In genomic region chr10:19347592-19347991, GRCh38 we compare ENCODE assay signal across 15 cellular contexts.
DNase-seq lines count a peak whose midpoint lies in the region; FAIRE-seq and TF ChIP-seq lines count a peak whose summit lies in the region.
"Had no signal": no experiment of that assay in that cellular context is flagged by ENCODE, and none has a peak within 500 bp of the region (broad histone marks: within the 10 kb centered on the region; RNA-seq: fewer than 3 reads in every experiment).

No MANE protein-coding gene starts in this region.

- H3K9me3 Mint-ChIP-seq in nephron progenitor cell = no peaks in the 10 kb centered on the region
- H3K9me3 Mint-ChIP-seq: activated T-cell treated with anti-CD3 and anti-CD28 coated beads, Interleukin-2, amount 50 U/mL, for 4 hours had no signal

- no peaks in the 10 kb centered on the region for H3K4me1 ChIP-seq in H1 (replicated peaks in 1 of 4; ENCODE audit: control insufficient read depth in 3 of 4, insufficient read depth in 4 of 4, low read length in 3 of 4)
- H3K4me1 ChIP-seq in esophagus muscularis mucosa = no peaks in the 10 kb centered on the region

- no peak overlapping the region for H3K18ac ChIP-seq in H1 (ENCODE audit: extremely low read depth, low read length)

- no peaks in the 10 kb centered on the region for H3K36me3 ChIP-seq in H1 (ENCODE audit: control insufficient read depth in 2 of 4, insufficient read depth in 4 of 4, low read length in 3 of 4)
- no peaks in the 10 kb centered on the region for H3K36me3 ChIP-seq in esophagus muscularis mucosa

- H3K9me3 ChIP-seq in H1 (ENCODE audit: insufficient read depth in 2 of 2, low read depth in 1 of 2, low read length in 1 of 2) = no peaks in the 10 kb centered on the region
- no peaks in the 10 kb centered on the region for H3K9me3 ChIP-seq in esophagus muscularis mucosa

- no peak overlapping the region for H2BK5ac ChIP-seq in H1 (ENCODE audit: low read depth, low read length)

- no peaks in the 10 kb centered on the region for H3K4me1 Mint-ChIP-seq in nephron progenitor cell

- H3K4me3 Mint-ChIP-seq in nephron progenitor cell = no peak overlapping the region
- H3K4me3 Mint-ChIP-seq: activated T-cell treated with anti-CD3 and anti-CD28 coated beads, Interleukin-2, amount 50 U/mL, for 4 hours had no signal

- H3K4ac ChIP-seq in H1 (replicated peaks; ENCODE audit: insufficient read length, low read depth, low read length) = no peak overlapping the region

- no peak overlapping the region for H2BK120ac ChIP-seq in H1 (replicated peaks; ENCODE audit: low read depth, low read length)

- H3K14ac ChIP-seq in H1 (ENCODE audit: insufficient read length) = no peak overlapping the region

- no peak overlapping the region for H2BK15ac ChIP-seq in H1 (ENCODE audit: low read length)

- H3K27me3 ChIP-seq in H1 (replicated peaks in 1 of 4; ENCODE audit: control insufficient read depth in 3 of 4, extremely low read depth in 1 of 4, insufficient read depth in 3 of 4, low read length in 3 of 4) = no peaks in the 10 kb centered on the region
- no peaks in the 10 kb centered on the region for H3K27me3 ChIP-seq in esophagus muscularis mucosa

- CTCF ChIA-PET in H1 (lab: Charles Lee; ENCODE audit: partially characterized antibody) = interaction anchor here (0.6 to 1.7 kb wide), 10 partner anchors 11 to 448 kb away, joined by 3 to 6 read pairs (median 3); no protein-coding TSS in a partner anchor

- intact Hi-C loops in esophagus muscularis mucosa (cut with DNase I) = no loop called here

- DNase-seq in D721Med (ENCODE audit: insufficient read length, low spot score) (no peak), LNCaP clone FGC (ENCODE audit: low read depth) (no peak), H1 (ENCODE audit: low read depth in 1 of 2, low spot score in 2 of 2) (no peak), nephron progenitor cell (peak; percentile 10), islet precursor cell (no peak), GM03348 (ENCODE audit: low spot score) (no peak), esophagus muscularis mucosa (ENCODE audit: extremely low spot score) (no peak)
- DNase-seq in effector CD4-positive, alpha-beta T cell = no peak
- DNase-seq: activated CD4-positive, CD25-positive, alpha-beta regulatory T cell; activated T-cell treated with anti-CD3 and anti-CD28 coated beads, Interleukin-2, amount 50 U/mL, for 4 hours; aorta; GOT3; NCI-H1436; right cardiac atrium had no signal

- H3K23me2 ChIP-seq in H1 (ENCODE audit: low read depth, low read length) = no peaks in the 10 kb centered on the region

- TF ChIP-seq EP300 in H1 (IDR thresholded peaks at IDR 0.05; ENCODE audit: borderline replicate concordance in 1 of 2, low read depth in 2 of 2, low read length in 2 of 2) = no peak
- TF ChIP-seq EP300 in esophagus muscularis mucosa (IDR thresholded peaks at IDR 0.05) = no peak

- no peak overlapping the region for H2AK5ac ChIP-seq in H1 (ENCODE audit: low read depth, low read length)

- H3K4me2 ChIP-seq in H1 (ENCODE audit: insufficient read depth in 1 of 2, low read depth in 2 of 2, low read length in 2 of 2) = no peak overlapping the region

- H3K27ac Mint-ChIP-seq in nephron progenitor cell = no peak overlapping the region

- no peaks in the 10 kb centered on the region for H3K79me1 ChIP-seq in H1 (ENCODE audit: low read depth, low read length)

- TF ChIP-seq CTCF in D721Med (IDR thresholded peaks at IDR 0.05; ENCODE audit: insufficient read depth, missing control alignments) (peak; percentile 23), LNCaP clone FGC (IDR thresholded peaks at IDR 0.05; ENCODE audit: control insufficient read depth, extremely low read depth, insufficient read depth) (peak; percentile 47), H1 (IDR thresholded peaks at IDR 0.05; ENCODE audit: control extremely low read depth in 1 of 3, insufficient read depth in 1 of 3, low read depth in 1 of 3, low read length in 3 of 3) (peak in 2 of 3 experiments; percentile 25 to 56; a peak in 2 of 4 replicates), nephron progenitor cell (IDR thresholded peaks at IDR 0.05) (peak; percentile 34), esophagus muscularis mucosa (IDR thresholded peaks at IDR 0.05) (no peak)

- no peaks in the 10 kb centered on the region for H3K79me2 ChIP-seq in H1 (ENCODE audit: control insufficient read depth in 1 of 2, insufficient read depth in 2 of 2, low read length in 2 of 2)

- POLR2A ChIA-PET in H1 (lab: Charles Lee; ENCODE audit: partially characterized antibody) = no interaction called here

- H3K23ac ChIP-seq in H1 (ENCODE audit: insufficient read length) = no peak overlapping the region

- H2BK12ac ChIP-seq in H1 (ENCODE audit: low read depth, low read length) = no peak overlapping the region

- H4K5ac ChIP-seq in H1 (ENCODE audit: insufficient read length, low read depth, low read length) = no peak overlapping the region

- no peak overlapping the region for H2BK20ac ChIP-seq in H1 (ENCODE audit: low read length)

- WGBS in H1 (ENCODE audit: extremely low coverage in 1 of 2, insufficient coverage in 1 of 2, insufficient read length in 1 of 2, insufficient replicate concordance in 2 of 2, low coverage in 1 of 2, low lambda C conversion rate in 2 of 2, missing lambda C conversion rate in 1 of 2), 2 experiments = 43% methylated on average over 4 of the region's 4 CpGs; no CpG with 5 or more reads in 1 of the 2 experiments
- 41% methylated on average over 4 of the region's 4 CpGs for WGBS in esophagus muscularis mucosa

- H3K36me3 Mint-ChIP-seq in nephron progenitor cell (ENCODE audit: low read depth) = no peaks in the 10 kb centered on the region

- no peak overlapping the region for H3K56ac ChIP-seq in H1 (replicated peaks; ENCODE audit: insufficient read length, low read depth, low read length)

- no peak overlapping the region for H3K9ac ChIP-seq in H1 (replicated peaks in 1 of 4; ENCODE audit: extremely low read depth in 1 of 4, low read depth in 3 of 4, low read length in 3 of 4)

- no peak overlapping the region for H4K8ac ChIP-seq in H1 (ENCODE audit: extremely low read depth, insufficient read depth, low read length)

- TF ChIP-seq POLR2A in H1 (IDR thresholded peaks at IDR 0.05; ENCODE audit: control extremely low read depth in 1 of 2, low read depth in 2 of 2, low read length in 2 of 2) = no peak
- TF ChIP-seq POLR2A in esophagus muscularis mucosa (IDR thresholded peaks at IDR 0.05; ENCODE audit: low read depth) = no peak

- H4K20me1 ChIP-seq in H1 (replicated peaks in 1 of 2; ENCODE audit: control insufficient read depth in 1 of 2, insufficient read depth in 2 of 2, low read length in 2 of 2) = no peaks in the 10 kb centered on the region

- peaks cover 15% of the 10 kb centered on the region for H3K27me3 Mint-ChIP-seq in nephron progenitor cell (ENCODE audit: low read depth, poor library complexity)

- no peak overlapping the region for H4K91ac ChIP-seq in H1 (replicated peaks; ENCODE audit: insufficient read length, low read length)

- H2AFZ ChIP-seq in H1 (ENCODE audit: low read length) = no peak overlapping the region

- H3K27ac ChIP-seq in H1 (ENCODE audit: low read depth, low read length) = no peak overlapping the region
- H3K27ac ChIP-seq in esophagus muscularis mucosa (replicated peaks in 1 of 4) = no peak overlapping the region

- H3K4me3 ChIP-seq in LNCaP clone FGC (ENCODE audit: low read depth, low read length) (no peak overlapping the region), H1 (ENCODE audit: extremely low read depth in 1 of 4, insufficient read depth in 2 of 4, low read depth in 3 of 4, low read length in 4 of 4) (no peak overlapping the region), esophagus muscularis mucosa (no peak overlapping the region)

- peak; percentile 48 to 61 for TF ChIP-seq RAD21 in H1 (IDR thresholded peaks at IDR 0.05 in 1 of 2, conservative IDR thresholded peaks at IDR 0.05 in 1 of 2; ENCODE audit: low read depth in 2 of 2, low read length in 2 of 2)

- FAIRE-seq in D721Med (lab: Jason Lieb, UNC) (no peak), H1 (lab: Jason Lieb, UNC) (peak; percentile 58)
- FAIRE-seq: GM19239 had no signal

TF ChIP-seq in H1, 55 proteins besides CTCF, POLR2A, EP300 and RAD21:
- TF ChIP-seq SIN3A (conservative IDR thresholded peaks at IDR 0.05 in 1 of 2, IDR thresholded peaks at IDR 0.05 in 1 of 2; ENCODE audit: low read depth in 1 of 2, low read length in 2 of 2) (no peak), GTF2F1 (IDR thresholded peaks at IDR 0.05; ENCODE audit: borderline replicate concordance, low read depth, low read length) (no peak), CHD2 (IDR thresholded peaks at IDR 0.05; ENCODE audit: low read length) (no peak), ATF3 (IDR thresholded peaks at IDR 0.05; ENCODE audit: insufficient read depth, low read depth, low read length) (no peak), FOSL1 (IDR thresholded peaks at IDR 0.05; ENCODE audit: insufficient read depth, low read depth, low read length) (no peak), HDAC6 (IDR thresholded peaks at IDR 0.05; ENCODE audit: low read depth, low read length) (no peak), SIX5 (IDR thresholded peaks at IDR 0.05; ENCODE audit: low read depth, low read length) (no peak), JUN (IDR thresholded peaks at IDR 0.05; ENCODE audit: low read depth, low read length) (no peak), TEAD4 (IDR thresholded peaks at IDR 0.05; ENCODE audit: low read depth, low read length) (no peak), CBX5 (IDR thresholded peaks at IDR 0.05; ENCODE audit: low read depth, low read length) (no peak)

Comparison
In these comparisons a context has a peak if more than half of its experiments do, and no peak if none do; other contexts are left out.
1. CTCF ChIP-seq: peak in D721Med (single experiment), LNCaP clone FGC (single experiment), H1 (2 of 3) and nephron progenitor cell (single experiment); none in esophagus muscularis mucosa (0 of 3).